8 cellular contexts compared by ENCODE assay signal in genomic region chr1:75908717-75909152, GRCh38. TPM values are rescaled to one million over a fixed set of nuclear protein-coding genes. Genes with fewer than 3 reads are reported as not detected.
DNase-seq lines count a peak whose midpoint lies in the region; ATAC-seq and TF ChIP-seq lines count a peak whose summit lies in the region.

No MANE protein-coding gene starts in this region.

- TF ChIP-seq CTCF in GM12874 (IDR thresholded peaks at IDR 0.05; ENCODE audit: insufficient read depth, low read depth, low read length), result 0 out of 2 replicates have a peak, but pooled peaks have one; percentile 35
- TF ChIP-seq CTCF in mammary epithelial cell (conservative IDR thresholded peaks at IDR 0.05 in 1 of 2, IDR thresholded peaks at IDR 0.05 in 1 of 2; ENCODE audit: extremely low read depth in 1 of 2, insufficient read depth in 1 of 2, low read depth in 1 of 2, low read length in 2 of 2), result peak; percentile 49 to 74
- TF ChIP-seq CTCF in ascending aorta (IDR thresholded peaks at IDR 0.05), result no peak
- no peak for TF ChIP-seq CTCF in sigmoid colon (IDR thresholded peaks at IDR 0.05)

- H3K9ac ChIP-seq in mammary epithelial cell (ENCODE audit: insufficient read depth, low read length), result no peak overlapping the region

- H2AFZ ChIP-seq in mammary epithelial cell (ENCODE audit: low read depth, low read length), result no peak overlapping the region

- DNase-seq in NCI-H226 (peak; percentile 46), mammary epithelial cell (peak; percentile 53), non-pigmented ciliary epithelial cell (ENCODE audit: low read depth) (peak; percentile 20), ascending aorta (ENCODE audit: low spot score in 2 of 2) (no peak), sigmoid colon (no peak)
- DNase-seq in activated CD4-positive, alpha-beta T cell treated with anti-CD3 and anti-CD28 coated beads for 1 hour, result no peak

- WGBS in mammary epithelial cell (ENCODE audit: low coverage, missing lambda C conversion rate), result 6% methylated on average over 2 of the region's 2 CpGs
- WGBS in sigmoid colon, 2 donors, result 48 to 52% methylated on average over 2 of the region's 2 CpGs

- H3K4me2 ChIP-seq in mammary epithelial cell (ENCODE audit: insufficient read depth, low read depth, low read length), result no peak overlapping the region

- no peak overlapping the region for H3K4me3 ChIP-seq in mammary epithelial cell (replicated peaks in 1 of 3; ENCODE audit: insufficient read depth in 1 of 3, low read depth in 2 of 3, low read length in 3 of 3)
- H3K4me3 ChIP-seq in ascending aorta, result no peak overlapping the region
- H3K4me3 ChIP-seq in sigmoid colon, result no peak overlapping the region

- ATAC-seq in HG02759 (IDR thresholded peaks at IDR 0.05; ENCODE audit: unreplicated experiment), result peak; percentile 88

- H4K20me1 ChIP-seq in mammary epithelial cell (ENCODE audit: insufficient read depth, low read length), result no peaks in the 10 kb centered on the region

- H3K27me3 ChIP-seq in mammary epithelial cell (ENCODE audit: insufficient read depth, low read length), result no peaks in the 10 kb centered on the region
- H3K27me3 ChIP-seq in ascending aorta, result no peaks in the 10 kb centered on the region
- H3K27me3 ChIP-seq in sigmoid colon, result no peaks in the 10 kb centered on the region

- in situ Hi-C loops in mammary epithelial cell (cut with MboI; ENCODE audit: low sequenced_read_pairs in 2 of 2), result no loop called here

- H3K4me1 ChIP-seq in mammary epithelial cell (ENCODE audit: insufficient read depth, low read length), result no peaks in the 10 kb centered on the region
- no peaks in the 10 kb centered on the region for H3K4me1 ChIP-seq in ascending aorta
- no peaks in the 10 kb centered on the region for H3K4me1 ChIP-seq in sigmoid colon

- H3K9me3 ChIP-seq in mammary epithelial cell (replicated peaks; ENCODE audit: insufficient read depth, low read length) (no peaks in the 10 kb centered on the region), ascending aorta (peaks cover 0 to 4% of the 10 kb centered on the region in 2 donors), sigmoid colon (no peaks in the 10 kb centered on the region)

- H3K79me2 ChIP-seq in mammary epithelial cell (ENCODE audit: insufficient read depth, low read length), result no peaks in the 10 kb centered on the region

- H3K27ac ChIP-seq in mammary epithelial cell (ENCODE audit: insufficient read depth, low read depth, low read length) (no peak overlapping the region), ascending aorta (no peak overlapping the region), sigmoid colon (no peak overlapping the region)

- BruUV-seq in mammary epithelial cell (replicated peaks; lab: Mats Ljungman, UMichigan), result no TSS peak

- intact Hi-C loops in mammary epithelial cell (cut with micrococcal nuclease), result loop anchor here (1.0 to 5.0 kb wide), 3 partner anchors 82 to 1219 kb away; no protein-coding TSS in a partner anchor
- intact Hi-C loops in ascending aorta (cut with DNase I), result no loop called here
- intact Hi-C loops in sigmoid colon (cut with DNase I), result no loop called here

- H3K36me3 ChIP-seq in mammary epithelial cell (ENCODE audit: insufficient read depth, low read length), result no peaks in the 10 kb centered on the region
- H3K36me3 ChIP-seq in ascending aorta, result no peaks in the 10 kb centered on the region
- no peaks in the 10 kb centered on the region for H3K36me3 ChIP-seq in sigmoid colon

- dilution Hi-C loops in mammary epithelial cell (cut with HindIII; ENCODE audit: low sequenced_read_pairs), result no loop called here

- TF ChIP-seq EP300 in sigmoid colon (IDR thresholded peaks at IDR 0.05), result no peak

- CTCF ChIA-PET in mammary epithelial cell (lab: Charles Lee; ENCODE audit: low non-redundant PET), result interaction anchor here (0.7 kb wide), 2 partner anchors 16 to 962 kb away, joined by 3 read pairs; no protein-coding TSS in a partner anchor

- no peak for TF ChIP-seq POLR2A in sigmoid colon (IDR thresholded peaks at IDR 0.05)

RNA-seq across cellular contexts. Expression of gene ASB17, which starts 23.5 kb away (rescaled TPM):
- total RNA-seq in mammary epithelial cell, result not detected
- not detected for polyA plus RNA-seq in mammary epithelial cell
- not detected for polyA minus RNA-seq in mammary epithelial cell
- not detected for total RNA-seq in ascending aorta
- not detected for total RNA-seq in sigmoid colon
- not detected for polyA plus RNA-seq in sigmoid colon

Comparison
In these comparisons a context has a peak if more than half of its experiments do, and no peak if none do; other contexts are left out.
1. CTCF ChIP-seq: peak in GM12874 (single experiment) and mammary epithelial cell (2 of 2); none in ascending aorta (0 of 3) and sigmoid colon (0 of 4).
2. DNase-seq: peak in NCI-H226 (single experiment), mammary epithelial cell (single experiment) and non-pigmented ciliary epithelial cell (single experiment); none in activated CD4-positive, alpha-beta T cell treated with anti-CD3 and anti-CD28 coated beads for 1 hour (single experiment), ascending aorta (0 of 2) and sigmoid colon (single experiment).